Comparison of ENCODE assay signal across 11 cellular contexts in genomic region chr9:125296843-125297372, GRCh38. TPM values are rescaled to one million over a fixed set of nuclear protein-coding genes. Genes with fewer than 3 reads are reported as not detected.
DNase-seq lines count a peak whose midpoint lies in the region; ATAC-seq and TF ChIP-seq lines count a peak whose summit lies in the region.
"Had no signal": no experiment of that assay in that cellular context is flagged by ENCODE, and none has a peak within 500 bp of the region (broad histone marks: within the 10 kb centered on the region; RNA-seq: fewer than 3 reads in every experiment).

No MANE protein-coding gene starts in this region.

- H3K4me3 ChIP-seq in RWPE2 (ENCODE audit: severe bottlenecking) (no peak overlapping the region), lung (no peak overlapping the region), left ventricle myocardium inferior (no peak overlapping the region)

- peaks cover 28% of the 10 kb centered on the region for H3K36me3 ChIP-seq in RWPE2 (ENCODE audit: low read depth)
- peaks cover 5 to 6% of the 10 kb centered on the region in 2 donors for H3K36me3 ChIP-seq in lung (ENCODE audit: control insufficient read depth in 2 of 2, insufficient read depth in 2 of 2, low read length in 2 of 2)
- peaks cover 24% of the 10 kb centered on the region for H3K36me3 ChIP-seq in left ventricle myocardium inferior

- WGBS in lung, 2 donors, result 61 to 83% methylated on average over 3 of the region's 3 CpGs

- H3K27me3 ChIP-seq in RWPE2 (ENCODE audit: insufficient read depth, poor library complexity, severe bottlenecking), result no peaks in the 10 kb centered on the region
- no peaks in the 10 kb centered on the region for H3K27me3 ChIP-seq in lung (ENCODE audit: control insufficient read depth, insufficient read depth)
- H3K27me3 ChIP-seq in left ventricle myocardium inferior (ENCODE audit: low read depth), result no peaks in the 10 kb centered on the region

- H3K4me1 ChIP-seq in RWPE2 (ENCODE audit: insufficient read depth, poor library complexity, severe bottlenecking) (peaks cover 10% of the 10 kb centered on the region), lung (ENCODE audit: control insufficient read depth in 2 of 2, insufficient read depth in 2 of 2, low read length in 2 of 2) (peaks cover 1 to 11% of the 10 kb centered on the region in 2 donors), left ventricle myocardium inferior (peaks cover 23% of the 10 kb centered on the region)

- TF ChIP-seq CTCF in RWPE2 (IDR thresholded peaks at IDR 0.05; ENCODE audit: poor library complexity, severe bottlenecking) (no peak), lung (IDR thresholded peaks at IDR 0.05; ENCODE audit: control extremely low read depth, extremely low read depth) (no peak), left ventricle myocardium inferior (IDR thresholded peaks at IDR 0.05; ENCODE audit: borderline replicate concordance) (no peak)

- H3K9me3 ChIP-seq in RWPE2 (ENCODE audit: severe bottlenecking), result no peaks in the 10 kb centered on the region
- H3K9me3 ChIP-seq in lung (ENCODE audit: control insufficient read depth in 2 of 2, insufficient read depth in 1 of 2, low read length in 1 of 2), result no peaks in the 10 kb centered on the region
- no peaks in the 10 kb centered on the region for H3K9me3 ChIP-seq in left ventricle myocardium inferior (replicated peaks)

- no peak overlapping the region for H3K27ac ChIP-seq in RWPE2 (ENCODE audit: poor library complexity, severe bottlenecking)
- H3K27ac ChIP-seq in lung (ENCODE audit: low read depth in 1 of 2, low read length in 1 of 2), result peak overlapping the region in 1 of 2 donors; percentile 10
- no peak overlapping the region for H3K27ac ChIP-seq in left ventricle myocardium inferior (replicated peaks)

- DNase-seq in DMS53 (lab: John Stamatoyannopoulos, UW) (peak; percentile 96), NCI-H146 (lab: John Stamatoyannopoulos, UW) (peak; percentile 90), RWPE2 (ENCODE audit: low spot score) (no peak), lung (ENCODE audit: low spot score) (peak; percentile 39), NCI-H446 (lab: John Stamatoyannopoulos, UW) (no peak), left ventricle myocardium inferior (no peak)
- no peak for DNase-seq in activated CD4-positive, alpha-beta T cell treated with anti-CD3 and anti-CD28 coated beads, Interleukin-2, amount 50 U/mL, for 4 hours
- no peak for DNase-seq in activated CD8-positive, alpha-beta memory T cell treated with anti-CD3 and anti-CD28 coated beads for 24 hours
- DNase-seq: activated CD4-positive, CD25-positive, alpha-beta regulatory T cell; kidney; stimulated activated CD4-positive, alpha-beta T cell treated with anti-CD3 and anti-CD28 coated beads, Interleukin-15, amount 100 ng/mL, for 24 hours had no signal

- intact Hi-C loops in left ventricle myocardium inferior (cut with micrococcal nuclease), result no loop called here

- ATAC-seq in RWPE2 (ENCODE audit: low read depth) (0 out of 3 replicates have a peak, but pooled peaks have one; percentile 25), lung (ENCODE audit: insufficient read depth, low FRiP score) (peak; percentile 85)

RNA-seq across cellular contexts. Expression of gene GAPVD1, which starts 35.3 kb away (rescaled TPM):
- total RNA-seq in lung (100 to 1,000 TPM in 1 of 2 donors, 10 to 100 TPM in 1; 57.8 to 138 TPM), left ventricle myocardium inferior (33.4 TPM)
- 10 to 100 TPM; 10.6 to 12.6 TPM for polyA plus RNA-seq in lung

RNA-seq across cellular contexts. Expression of gene HSPA5, which starts 55.8 kb away (rescaled TPM):
- total RNA-seq in lung, result 100 to 1,000 TPM; 144 to 382 TPM
- 100 to 1,000 TPM; 122 to 431 TPM for polyA plus RNA-seq in lung
- total RNA-seq in left ventricle myocardium inferior, result 202 TPM

Comparison
In these comparisons a context has a peak if more than half of its experiments do, and no peak if none do; other contexts are left out.
1. DNase-seq: peak in DMS53 (single experiment), NCI-H146 (single experiment) and lung (single experiment); none in RWPE2 (single experiment), activated CD4-positive, alpha-beta T cell treated with anti-CD3 and anti-CD28 coated beads, Interleukin-2, amount 50 U/mL, for 4 hours (0 of 2), NCI-H446 (0 of 2), left ventricle myocardium inferior (single experiment) and activated CD8-positive, alpha-beta memory T cell treated with anti-CD3 and anti-CD28 coated beads for 24 hours (single experiment).